8 cellular contexts compared by ENCODE assay signal in the genomic region with DNA sequence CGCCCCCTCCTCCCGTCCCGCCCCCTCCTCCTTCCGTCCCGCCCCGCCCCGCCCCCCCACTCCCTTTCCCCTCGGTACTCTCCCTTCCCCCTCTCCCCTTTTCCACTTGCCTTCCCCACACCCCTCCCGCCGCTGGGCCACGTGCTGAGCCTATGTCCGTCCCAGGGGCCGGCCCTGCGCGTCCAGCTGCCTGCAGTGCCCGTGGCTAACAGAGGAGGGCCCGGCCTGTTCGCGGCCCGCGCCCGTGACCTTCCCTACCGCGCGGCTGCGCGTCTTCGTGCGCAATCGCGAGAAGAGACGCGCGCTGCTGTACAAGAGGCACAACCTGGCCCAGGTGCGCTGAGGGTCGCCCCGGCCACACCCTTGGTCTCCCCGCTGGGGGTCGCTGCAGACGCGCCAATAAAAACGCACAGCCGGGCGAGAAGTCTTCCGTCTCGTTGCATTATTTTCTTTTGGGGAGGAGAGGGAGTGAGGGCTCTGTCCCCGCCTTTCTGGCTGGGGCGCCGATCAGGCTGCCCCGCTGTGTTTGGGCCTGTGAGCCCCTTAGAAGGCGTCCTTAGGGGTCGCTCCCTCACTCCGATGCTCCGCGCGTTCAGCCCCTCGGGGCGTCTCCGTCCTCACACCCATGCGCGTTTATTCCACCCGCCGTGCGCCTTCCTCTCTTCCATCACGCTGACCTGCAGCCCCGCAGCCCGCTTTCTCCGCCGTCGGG. TPM values are rescaled to one million over a fixed set of nuclear protein-coding genes. Genes with fewer than 3 reads are reported as not detected.
A peak's percentile ranks its signal among the peaks of the same experiment; 100 is the strongest.
DNase-seq lines count a peak whose midpoint lies in the region; ATAC-seq and TF ChIP-seq lines count a peak whose summit lies in the region.

No MANE protein-coding gene starts in this region.

- H3K4me1 Mint-ChIP-seq in activated naive CD4-positive, alpha-beta T cell treated with anti-CD3 and anti-CD28 coated beads, Interleukin-2, amount 50 U/mL, for 24 hours = peaks cover 6% of the 10 kb centered on the region
- no peaks in the 10 kb centered on the region for H3K4me1 Mint-ChIP-seq in glutamatergic neuron (ENCODE audit: low read depth, unreplicated experiment)

- H3K4me1 ChIP-seq in tibial artery = peaks cover 0 to 39% (median 29%) of the 10 kb centered on the region in 4 donors

- intact Hi-C loops in tibial artery (cut with DNase I; ENCODE audit: low total_unique reads) = loop anchor here (10.0 kb wide), 1 partner anchor 106 kb away; the partner anchor contains the start of gene RNF187

- H3K9me3 ChIP-seq in tibial artery = no peaks in the 10 kb centered on the region

- H3K9me3 Mint-ChIP-seq in activated naive CD4-positive, alpha-beta T cell treated with anti-CD3 and anti-CD28 coated beads, Interleukin-2, amount 50 U/mL, for 24 hours = no peaks in the 10 kb centered on the region
- peaks cover 6% of the 10 kb centered on the region for H3K9me3 Mint-ChIP-seq in glutamatergic neuron (ENCODE audit: unreplicated experiment)

- peak overlapping the region; percentile 64 to 65 for H3K27ac ChIP-seq in tibial artery

- peaks cover 5% of the 10 kb centered on the region for H3K27me3 Mint-ChIP-seq in activated naive CD4-positive, alpha-beta T cell treated with anti-CD3 and anti-CD28 coated beads, Interleukin-2, amount 50 U/mL, for 24 hours
- H3K27me3 Mint-ChIP-seq in glutamatergic neuron (ENCODE audit: unreplicated experiment) = peaks cover 13% of the 10 kb centered on the region

- no peak overlapping the region for H3K27ac Mint-ChIP-seq in activated naive CD4-positive, alpha-beta T cell treated with anti-CD3 and anti-CD28 coated beads, Interleukin-2, amount 50 U/mL, for 24 hours
- no peak overlapping the region for H3K27ac Mint-ChIP-seq in glutamatergic neuron (ENCODE audit: unreplicated experiment)

- TF ChIP-seq CTCF in glutamatergic neuron (IDR thresholded peaks at IDR 0.05; ENCODE audit: partially characterized antibody, unreplicated experiment) (peak; percentile 68), omental fat pad (IDR thresholded peaks at IDR 0.05) (peak in 1 of 3 donors; percentile 29), tibial artery (IDR thresholded peaks at IDR 0.05) (peak; percentile 58 to 66)

- H3K4me3 Mint-ChIP-seq in activated naive CD4-positive, alpha-beta T cell treated with anti-CD3 and anti-CD28 coated beads, Interleukin-2, amount 50 U/mL, for 24 hours = peak overlapping the region; percentile 86
- peak overlapping the region; percentile 88 for H3K4me3 Mint-ChIP-seq in glutamatergic neuron (ENCODE audit: unreplicated experiment)

- DNase-seq in AG08396 (ENCODE audit: low spot score) = peak; percentile 89
- DNase-seq in HK-2 (ENCODE audit: unreplicated experiment) = peak; percentile 72
- DNase-seq in RPMI7951 (ENCODE audit: low read depth) = peak; percentile 55
- peak; percentile 74 for DNase-seq in glutamatergic neuron
- DNase-seq in omental fat pad (ENCODE audit: low spot score) = no peak
- DNase-seq in tibial artery = peak; percentile 67 to 87

- no peaks in the 10 kb centered on the region for H3K36me3 ChIP-seq in tibial artery

- H3K4me3 ChIP-seq in tibial artery = peak overlapping the region; percentile 54 to 63

- peak; percentile 58 for ATAC-seq in omental fat pad (ENCODE audit: low FRiP score)
- no peak for ATAC-seq in HG03565 (IDR thresholded peaks at IDR 0.05; ENCODE audit: unreplicated experiment)

- no peaks in the 10 kb centered on the region for H3K36me3 Mint-ChIP-seq in activated naive CD4-positive, alpha-beta T cell treated with anti-CD3 and anti-CD28 coated beads, Interleukin-2, amount 50 U/mL, for 24 hours
- H3K36me3 Mint-ChIP-seq in glutamatergic neuron (ENCODE audit: unreplicated experiment) = no peaks in the 10 kb centered on the region

- peaks cover 0 to 3% of the 10 kb centered on the region in 2 donors for H3K27me3 ChIP-seq in tibial artery

RNA-seq across cellular contexts. Expression of gene TRIM11, which starts 28.0 kb away (rescaled TPM):
- total RNA-seq in RPMI7951 (2014; rRNA removed; shearing (Covaris generic)) = 9.3 and 11.6 TPM in 2 replicates
- total RNA-seq in glutamatergic neuron (ENCODE audit: unreplicated experiment) (41.0 TPM), omental fat pad (10 to 100 TPM; 11.3 to 23.5 (median 15.8) TPM)

RNA-seq across cellular contexts. Expression of gene TRIM17, which starts 38.1 kb away (rescaled TPM):
- not detected in 2 replicates for total RNA-seq in RPMI7951 (2014; rRNA removed; shearing (Covaris generic))
- total RNA-seq in glutamatergic neuron (ENCODE audit: unreplicated experiment) = not detected
- 1 to 10 TPM in 2 of 4 donors, under 1 TPM in 1, not detected in 1; 0.96 to 3.3 (median 1.7) TPM for total RNA-seq in omental fat pad
